Comparison of ENCODE assay signal across 8 cellular contexts in the genomic region with DNA sequence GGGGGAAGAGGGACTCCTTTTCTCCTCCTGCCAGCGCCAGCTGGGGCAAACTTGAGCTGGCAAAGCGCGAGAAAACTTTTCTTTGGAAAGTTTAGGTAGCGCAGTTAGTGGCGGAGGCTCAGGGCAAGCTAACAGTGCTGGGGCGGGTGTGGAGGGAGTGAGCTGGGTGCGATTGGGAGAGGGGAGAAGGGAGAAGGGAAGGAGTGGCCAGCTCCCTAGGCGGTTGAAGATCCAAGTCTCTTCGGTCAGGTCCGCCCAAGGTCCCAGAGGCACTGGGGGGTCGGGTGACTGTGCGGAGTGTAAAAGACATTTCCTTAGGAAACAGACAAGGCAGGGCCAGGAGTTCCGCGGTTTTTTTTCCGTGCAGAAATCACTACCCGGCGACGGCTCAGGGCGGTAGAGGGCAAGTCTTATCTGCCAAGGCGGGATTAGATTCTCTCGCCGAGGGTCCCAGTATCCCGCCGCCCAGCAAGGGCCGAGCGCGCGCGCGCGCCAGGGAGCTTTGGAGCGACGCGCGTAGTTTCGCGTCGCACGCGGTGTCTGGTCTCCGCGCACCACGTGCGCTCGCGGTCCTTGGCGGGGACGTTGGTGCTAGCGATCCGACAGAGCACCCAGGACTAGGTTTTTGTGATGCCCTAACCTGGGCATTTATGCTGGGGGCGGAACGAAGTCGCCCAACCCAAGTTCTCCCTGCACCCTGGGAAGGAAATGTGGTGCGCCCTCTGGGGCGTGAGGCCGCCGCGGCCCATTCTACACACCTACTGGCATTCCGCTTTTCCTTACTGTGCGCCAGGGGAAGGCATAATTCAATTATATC. TPM values are rescaled to one million over a fixed set of nuclear protein-coding genes. Genes with fewer than 3 reads are reported as not detected.
DNase-seq lines count a peak whose midpoint lies in the region; ATAC-seq and TF ChIP-seq lines count a peak whose summit lies in the region.

No MANE protein-coding gene starts in this region.

- H3K9me2 ChIP-seq in hepatocyte (replicated peaks; ENCODE audit: insufficient read depth): no peaks in the 10 kb centered on the region

- peaks cover 2% of the 10 kb centered on the region for H3K79me2 ChIP-seq in hepatocyte

- 1% methylated on average over 53 of the region's 60 CpGs for WGBS in hepatocyte (ENCODE audit: low lambda C conversion rate, missing lambda C conversion rate)

- peak; percentile 8 for DNase-seq in EL
- no peak for DNase-seq in astrocyte of the cerebellum (ENCODE audit: low read depth)
- no peak for DNase-seq in hepatocyte (ENCODE audit: low spot score)
- DNase-seq in NCI-H774 (lab: John Stamatoyannopoulos, UW): no peak

- H3K27ac ChIP-seq in hepatocyte (peak overlapping the region; percentile 84), rectal smooth muscle tissue (ENCODE audit: low read depth, low read length) (peak overlapping the region; percentile 55)

- in situ Hi-C loops in astrocyte of the cerebellum (cut with HindIII; ENCODE audit: low sequenced_read_pairs): no loop called here

- H3K4me1 ChIP-seq in hepatocyte (ENCODE audit: insufficient read depth) (peaks cover 35% of the 10 kb centered on the region), rectal smooth muscle tissue (ENCODE audit: control insufficient read depth, insufficient read depth, low read length) (peaks cover 8% of the 10 kb centered on the region)

- H3K4me1 Mint-ChIP-seq in activated T-helper 17 cell treated with anti-CD3 and anti-CD28 coated beads, Interleukin-2, amount 50 U/mL, for 72 hours: no peaks in the 10 kb centered on the region

- H3K4me2 ChIP-seq in hepatocyte: peak overlapping the region; percentile 93

- H3K36me3 ChIP-seq in hepatocyte (replicated peaks; ENCODE audit: insufficient read depth, low read depth) (no peaks in the 10 kb centered on the region), rectal smooth muscle tissue (ENCODE audit: control insufficient read depth, insufficient read depth, low read length) (no peaks in the 10 kb centered on the region)

- TF ChIP-seq CTCF in astrocyte of the cerebellum (IDR thresholded peaks at IDR 0.05; ENCODE audit: low read depth, low read length, missing control alignments) (peak; percentile 23), hepatocyte (IDR thresholded peaks at IDR 0.05; ENCODE audit: poor library complexity) (peak; percentile 7)

- H3K4me3 ChIP-seq in astrocyte of the cerebellum (ENCODE audit: low read depth, low read length): peak overlapping the region; percentile 35
- H3K4me3 ChIP-seq in hepatocyte: peak overlapping the region; percentile 21
- peak overlapping the region; percentile 54 for H3K4me3 ChIP-seq in rectal smooth muscle tissue (ENCODE audit: low read length)

- no peaks in the 10 kb centered on the region for H3K9me3 ChIP-seq in hepatocyte (ENCODE audit: low read depth)

- peak overlapping the region; percentile 57 for H2AFZ ChIP-seq in hepatocyte

- ATAC-seq in HG03196 (IDR thresholded peaks at IDR 0.05; ENCODE audit: unreplicated experiment) (no peak), HG03159 (IDR thresholded peaks at IDR 0.05; ENCODE audit: unreplicated experiment) (no peak)
- no peak for ATAC-seq in activated T-helper 17 cell treated with anti-CD3 and anti-CD28 coated beads, Interleukin-2, amount 50 U/mL, for 72 hours (replicated peaks)

- H3K9me3 Mint-ChIP-seq in activated T-helper 17 cell treated with anti-CD3 and anti-CD28 coated beads, Interleukin-2, amount 50 U/mL, for 72 hours: no peaks in the 10 kb centered on the region

- no peak overlapping the region for H3K27ac Mint-ChIP-seq in activated T-helper 17 cell treated with anti-CD3 and anti-CD28 coated beads, Interleukin-2, amount 50 U/mL, for 72 hours

- H3K9ac ChIP-seq in rectal smooth muscle tissue (ENCODE audit: low read length): peak overlapping the region; percentile 3

- no peaks in the 10 kb centered on the region for H4K20me1 ChIP-seq in hepatocyte (ENCODE audit: insufficient read depth, poor library complexity, severe bottlenecking)

- H3K36me3 Mint-ChIP-seq in activated T-helper 17 cell treated with anti-CD3 and anti-CD28 coated beads, Interleukin-2, amount 50 U/mL, for 72 hours (ENCODE audit: low read depth): no peaks in the 10 kb centered on the region

- H3K4me3 Mint-ChIP-seq in activated T-helper 17 cell treated with anti-CD3 and anti-CD28 coated beads, Interleukin-2, amount 50 U/mL, for 72 hours: no peak overlapping the region

- peaks cover 55% of the 10 kb centered on the region for H3K27me3 Mint-ChIP-seq in activated T-helper 17 cell treated with anti-CD3 and anti-CD28 coated beads, Interleukin-2, amount 50 U/mL, for 72 hours

- peaks cover 92% of the 10 kb centered on the region for H3K27me3 ChIP-seq in hepatocyte
- peaks cover 38% of the 10 kb centered on the region for H3K27me3 ChIP-seq in rectal smooth muscle tissue (ENCODE audit: control insufficient read depth, insufficient read depth, low read length)

RNA-seq across cellular contexts. Expression of gene NFIB, which starts 33.7 kb away (rescaled TPM):
- total RNA-seq in hepatocyte: 22.8 and 27.3 TPM in 2 replicates
- polyA plus RNA-seq in hepatocyte: 13.4 and 15.2 TPM in 2 replicates
- under 1 TPM in 1 of 2 donors, not detected in 1; 0.15 TPM for total RNA-seq in activated T-helper 17 cell treated with anti-CD3 and anti-CD28 coated beads, Interleukin-2, amount 50 U/mL, for 72 hours

Comparison
In these comparisons a context has a peak if more than half of its experiments do, and no peak if none do; other contexts are left out.
1. RNA of gene NFIB, which starts 33.7 kb away (total RNA-seq): 22.8 to 27.3 TPM in hepatocyte; 0.15 TPM in activated T-helper 17 cell treated with anti-CD3 and anti-CD28 coated beads, Interleukin-2, amount 50 U/mL, for 72 hours; every median in the first group is over 10 times any median in the second.
2. Peak in every context shown above with its lines, with median percentiles within 50 percentile points of each other: H3K4me3 ChIP-seq.